ENCODE assay signal across 1 cellular context in the genomic region with DNA sequence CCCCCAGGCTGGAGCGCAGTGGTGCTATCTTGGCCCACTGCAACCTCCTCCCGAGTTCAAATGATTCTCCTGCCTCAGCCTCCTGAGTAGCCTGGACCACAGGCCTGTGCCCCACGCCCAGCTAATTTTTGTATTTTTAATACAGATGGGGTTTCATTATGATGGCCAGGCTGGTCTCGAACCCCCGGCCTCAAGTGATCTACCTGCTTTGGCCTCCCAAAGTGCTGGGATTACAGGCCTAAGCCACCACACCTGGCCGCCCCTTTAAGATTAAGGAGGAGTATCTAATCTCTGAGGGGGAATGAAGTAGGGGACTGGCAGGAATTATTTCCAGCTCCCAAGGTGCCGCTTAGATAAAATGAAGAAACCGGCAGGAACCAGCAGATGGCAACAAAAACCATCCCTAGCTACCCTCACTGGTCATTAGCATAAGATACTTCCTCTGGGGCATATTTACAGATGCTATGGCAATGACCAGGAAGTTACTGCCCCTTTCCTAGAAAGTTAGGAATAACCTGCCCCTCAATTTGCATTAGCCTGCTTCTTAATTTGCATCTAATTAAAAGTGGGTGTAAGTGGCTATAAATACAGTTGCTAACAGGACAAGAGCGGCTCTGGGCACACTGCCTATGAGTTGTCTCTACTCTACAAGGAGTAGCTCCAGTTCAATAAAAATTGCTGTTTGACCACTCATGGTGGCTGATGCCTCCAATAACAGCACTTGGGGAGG.
TF ChIP-seq lines count a peak whose summit lies in the region.

No MANE protein-coding gene starts in this region.

TF ChIP-seq in HepG2, 621 proteins besides CTCF, POLR2A, EP300 and RAD21 (continued from another document and continues in another):
- TF ChIP-seq, protein P1, sequence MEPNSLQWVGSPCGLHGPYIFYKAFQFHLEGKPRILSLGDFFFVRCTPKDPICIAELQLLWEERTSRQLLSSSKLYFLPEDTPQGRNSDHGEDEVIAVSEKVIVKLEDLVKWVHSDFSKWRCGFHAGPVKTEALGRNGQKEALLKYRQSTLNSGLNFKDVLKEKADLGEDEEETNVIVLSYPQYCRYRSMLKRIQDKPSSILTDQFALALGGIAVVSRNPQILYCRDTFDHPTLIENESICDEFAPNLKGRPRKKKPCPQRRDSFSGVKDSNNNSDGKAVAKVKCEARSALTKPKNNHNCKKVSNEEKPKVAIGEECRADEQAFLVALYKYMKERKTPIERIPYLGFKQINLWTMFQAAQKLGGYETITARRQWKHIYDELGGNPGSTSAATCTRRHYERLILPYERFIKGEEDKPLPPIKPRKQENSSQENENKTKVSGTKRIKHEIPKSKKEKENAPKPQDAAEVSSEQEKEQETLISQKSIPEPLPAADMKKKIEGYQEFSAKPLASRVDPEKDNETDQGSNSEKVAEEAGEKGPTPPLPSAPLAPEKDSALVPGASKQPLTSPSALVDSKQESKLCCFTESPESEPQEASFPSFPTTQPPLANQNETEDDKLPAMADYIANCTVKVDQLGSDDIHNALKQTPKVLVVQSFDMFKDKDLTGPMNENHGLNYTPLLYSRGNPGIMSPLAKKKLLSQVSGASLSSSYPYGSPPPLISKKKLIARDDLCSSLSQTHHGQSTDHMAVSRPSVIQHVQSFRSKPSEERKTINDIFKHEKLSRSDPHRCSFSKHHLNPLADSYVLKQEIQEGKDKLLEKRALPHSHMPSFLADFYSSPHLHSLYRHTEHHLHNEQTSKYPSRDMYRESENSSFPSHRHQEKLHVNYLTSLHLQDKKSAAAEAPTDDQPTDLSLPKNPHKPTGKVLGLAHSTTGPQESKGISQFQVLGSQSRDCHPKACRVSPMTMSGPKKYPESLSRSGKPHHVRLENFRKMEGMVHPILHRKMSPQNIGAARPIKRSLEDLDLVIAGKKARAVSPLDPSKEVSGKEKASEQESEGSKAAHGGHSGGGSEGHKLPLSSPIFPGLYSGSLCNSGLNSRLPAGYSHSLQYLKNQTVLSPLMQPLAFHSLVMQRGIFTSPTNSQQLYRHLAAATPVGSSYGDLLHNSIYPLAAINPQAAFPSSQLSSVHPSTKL (CRISPR knock-in tag; IDR thresholded peaks at IDR 0.05) = peak; percentile 12; the same call in 1 of the 2 replicates
- TF ChIP-seq ZSCAN29 (CRISPR knock-in tag; conservative IDR thresholded peaks at IDR 0.05) (no peak), ZNF577 (CRISPR knock-in tag; IDR thresholded peaks at IDR 0.05; ENCODE audit: borderline replicate concordance, low read depth) (no peak), HNRNPL (IDR thresholded peaks at IDR 0.05; ENCODE audit: low read depth, low read length) (no peak), FOXA1 (IDR thresholded peaks at IDR 0.05) (no peak), FOXA1 (CRISPR knock-in tag; IDR thresholded peaks at IDR 0.05) (peak; percentile 50; the same call in 1 of the 2 replicates), ZNF292 (CRISPR knock-in tag; IDR thresholded peaks at IDR 0.05; ENCODE audit: borderline replicate concordance, low read depth) (no peak), FOSL1 (CRISPR knock-in tag; IDR thresholded peaks at IDR 0.05; ENCODE audit: borderline replicate concordance) (no peak), ZNF496 (CRISPR knock-in tag; IDR thresholded peaks at IDR 0.05; ENCODE audit: insufficient replicate concordance) (no peak), ZNF720 (CRISPR knock-in tag; IDR thresholded peaks at IDR 0.05) (no peak), GPN1 (CRISPR knock-in tag; IDR thresholded peaks at IDR 0.05; ENCODE audit: borderline replicate concordance) (no peak), JARID2 (CRISPR knock-in tag; IDR thresholded peaks at IDR 0.05; ENCODE audit: insufficient replicate concordance) (no peak), RAD51 (IDR thresholded peaks at IDR 0.05; ENCODE audit: borderline replicate concordance) (no peak), XRCC5 (optimal IDR thresholded peaks at IDR 0.05; ENCODE audit: low read length) (peak; percentile 31), BCL6 (CRISPR knock-in tag; IDR thresholded peaks at IDR 0.05) (peak; percentile 98), YEATS2 (CRISPR knock-in tag; IDR thresholded peaks at IDR 0.05; ENCODE audit: borderline replicate concordance) (no peak), CREM (IDR thresholded peaks at IDR 0.05) (no peak), CREM (CRISPR knock-in tag; IDR thresholded peaks at IDR 0.05) (no peak), ZNF562 (CRISPR knock-in tag; IDR thresholded peaks at IDR 0.05; ENCODE audit: borderline replicate concordance) (no peak), NR2F6 (IDR thresholded peaks at IDR 0.05) (no peak), NR2F6 (CRISPR knock-in tag; IDR thresholded peaks at IDR 0.05) (0 out of 2 replicates have a peak, but pooled peaks have one; percentile 26), NCOR1 (IDR thresholded peaks at IDR 0.05; ENCODE audit: borderline replicate concordance, low read length) (no peak), KLF15 (CRISPR knock-in tag; IDR thresholded peaks at IDR 0.05; ENCODE audit: borderline replicate concordance) (no peak), RARA (CRISPR knock-in tag; IDR thresholded peaks at IDR 0.05) (peak; percentile 30; the same call in 1 of the 2 replicates), FLYWCH1 (CRISPR knock-in tag; IDR thresholded peaks at IDR 0.05) (no peak)
- TF ChIP-seq, protein P2, sequence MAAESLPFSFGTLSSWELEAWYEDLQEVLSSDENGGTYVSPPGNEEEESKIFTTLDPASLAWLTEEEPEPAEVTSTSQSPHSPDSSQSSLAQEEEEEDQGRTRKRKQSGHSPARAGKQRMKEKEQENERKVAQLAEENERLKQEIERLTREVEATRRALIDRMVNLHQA (CRISPR knock-in tag; IDR thresholded peaks at IDR 0.05) = no peak
- TF ChIP-seq, protein P3, sequence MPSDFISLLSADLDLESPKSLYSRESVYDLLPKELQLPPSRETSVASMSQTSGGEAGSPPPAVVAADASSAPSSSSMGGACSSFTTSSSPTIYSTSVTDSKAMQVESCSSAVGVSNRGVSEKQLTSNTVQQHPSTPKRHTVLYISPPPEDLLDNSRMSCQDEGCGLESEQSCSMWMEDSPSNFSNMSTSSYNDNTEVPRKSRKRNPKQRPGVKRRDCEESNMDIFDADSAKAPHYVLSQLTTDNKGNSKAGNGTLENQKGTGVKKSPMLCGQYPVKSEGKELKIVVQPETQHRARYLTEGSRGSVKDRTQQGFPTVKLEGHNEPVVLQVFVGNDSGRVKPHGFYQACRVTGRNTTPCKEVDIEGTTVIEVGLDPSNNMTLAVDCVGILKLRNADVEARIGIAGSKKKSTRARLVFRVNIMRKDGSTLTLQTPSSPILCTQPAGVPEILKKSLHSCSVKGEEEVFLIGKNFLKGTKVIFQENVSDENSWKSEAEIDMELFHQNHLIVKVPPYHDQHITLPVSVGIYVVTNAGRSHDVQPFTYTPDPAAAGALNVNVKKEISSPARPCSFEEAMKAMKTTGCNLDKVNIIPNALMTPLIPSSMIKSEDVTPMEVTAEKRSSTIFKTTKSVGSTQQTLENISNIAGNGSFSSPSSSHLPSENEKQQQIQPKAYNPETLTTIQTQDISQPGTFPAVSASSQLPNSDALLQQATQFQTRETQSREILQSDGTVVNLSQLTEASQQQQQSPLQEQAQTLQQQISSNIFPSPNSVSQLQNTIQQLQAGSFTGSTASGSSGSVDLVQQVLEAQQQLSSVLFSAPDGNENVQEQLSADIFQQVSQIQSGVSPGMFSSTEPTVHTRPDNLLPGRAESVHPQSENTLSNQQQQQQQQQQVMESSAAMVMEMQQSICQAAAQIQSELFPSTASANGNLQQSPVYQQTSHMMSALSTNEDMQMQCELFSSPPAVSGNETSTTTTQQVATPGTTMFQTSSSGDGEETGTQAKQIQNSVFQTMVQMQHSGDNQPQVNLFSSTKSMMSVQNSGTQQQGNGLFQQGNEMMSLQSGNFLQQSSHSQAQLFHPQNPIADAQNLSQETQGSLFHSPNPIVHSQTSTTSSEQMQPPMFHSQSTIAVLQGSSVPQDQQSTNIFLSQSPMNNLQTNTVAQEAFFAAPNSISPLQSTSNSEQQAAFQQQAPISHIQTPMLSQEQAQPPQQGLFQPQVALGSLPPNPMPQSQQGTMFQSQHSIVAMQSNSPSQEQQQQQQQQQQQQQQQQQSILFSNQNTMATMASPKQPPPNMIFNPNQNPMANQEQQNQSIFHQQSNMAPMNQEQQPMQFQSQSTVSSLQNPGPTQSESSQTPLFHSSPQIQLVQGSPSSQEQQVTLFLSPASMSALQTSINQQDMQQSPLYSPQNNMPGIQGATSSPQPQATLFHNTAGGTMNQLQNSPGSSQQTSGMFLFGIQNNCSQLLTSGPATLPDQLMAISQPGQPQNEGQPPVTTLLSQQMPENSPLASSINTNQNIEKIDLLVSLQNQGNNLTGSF (CRISPR knock-in tag; IDR thresholded peaks at IDR 0.05) = no peak
- TF ChIP-seq, protein P4, sequence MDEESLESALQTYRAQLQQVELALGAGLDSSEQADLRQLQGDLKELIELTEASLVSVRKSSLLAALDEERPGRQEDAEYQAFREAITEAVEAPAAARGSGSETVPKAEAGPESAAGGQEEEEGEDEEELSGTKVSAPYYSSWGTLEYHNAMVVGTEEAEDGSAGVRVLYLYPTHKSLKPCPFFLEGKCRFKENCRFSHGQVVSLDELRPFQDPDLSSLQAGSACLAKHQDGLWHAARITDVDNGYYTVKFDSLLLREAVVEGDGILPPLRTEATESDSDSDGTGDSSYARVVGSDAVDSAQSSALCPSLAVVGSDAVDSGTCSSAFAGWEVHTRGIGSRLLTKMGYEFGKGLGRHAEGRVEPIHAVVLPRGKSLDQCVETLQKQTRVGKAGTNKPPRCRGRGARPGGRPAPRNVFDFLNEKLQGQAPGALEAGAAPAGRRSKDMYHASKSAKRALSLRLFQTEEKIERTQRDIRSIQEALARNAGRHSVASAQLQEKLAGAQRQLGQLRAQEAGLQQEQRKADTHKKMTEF (CRISPR knock-in tag; IDR thresholded peaks at IDR 0.05) = no peak
- TF ChIP-seq, protein P5, sequence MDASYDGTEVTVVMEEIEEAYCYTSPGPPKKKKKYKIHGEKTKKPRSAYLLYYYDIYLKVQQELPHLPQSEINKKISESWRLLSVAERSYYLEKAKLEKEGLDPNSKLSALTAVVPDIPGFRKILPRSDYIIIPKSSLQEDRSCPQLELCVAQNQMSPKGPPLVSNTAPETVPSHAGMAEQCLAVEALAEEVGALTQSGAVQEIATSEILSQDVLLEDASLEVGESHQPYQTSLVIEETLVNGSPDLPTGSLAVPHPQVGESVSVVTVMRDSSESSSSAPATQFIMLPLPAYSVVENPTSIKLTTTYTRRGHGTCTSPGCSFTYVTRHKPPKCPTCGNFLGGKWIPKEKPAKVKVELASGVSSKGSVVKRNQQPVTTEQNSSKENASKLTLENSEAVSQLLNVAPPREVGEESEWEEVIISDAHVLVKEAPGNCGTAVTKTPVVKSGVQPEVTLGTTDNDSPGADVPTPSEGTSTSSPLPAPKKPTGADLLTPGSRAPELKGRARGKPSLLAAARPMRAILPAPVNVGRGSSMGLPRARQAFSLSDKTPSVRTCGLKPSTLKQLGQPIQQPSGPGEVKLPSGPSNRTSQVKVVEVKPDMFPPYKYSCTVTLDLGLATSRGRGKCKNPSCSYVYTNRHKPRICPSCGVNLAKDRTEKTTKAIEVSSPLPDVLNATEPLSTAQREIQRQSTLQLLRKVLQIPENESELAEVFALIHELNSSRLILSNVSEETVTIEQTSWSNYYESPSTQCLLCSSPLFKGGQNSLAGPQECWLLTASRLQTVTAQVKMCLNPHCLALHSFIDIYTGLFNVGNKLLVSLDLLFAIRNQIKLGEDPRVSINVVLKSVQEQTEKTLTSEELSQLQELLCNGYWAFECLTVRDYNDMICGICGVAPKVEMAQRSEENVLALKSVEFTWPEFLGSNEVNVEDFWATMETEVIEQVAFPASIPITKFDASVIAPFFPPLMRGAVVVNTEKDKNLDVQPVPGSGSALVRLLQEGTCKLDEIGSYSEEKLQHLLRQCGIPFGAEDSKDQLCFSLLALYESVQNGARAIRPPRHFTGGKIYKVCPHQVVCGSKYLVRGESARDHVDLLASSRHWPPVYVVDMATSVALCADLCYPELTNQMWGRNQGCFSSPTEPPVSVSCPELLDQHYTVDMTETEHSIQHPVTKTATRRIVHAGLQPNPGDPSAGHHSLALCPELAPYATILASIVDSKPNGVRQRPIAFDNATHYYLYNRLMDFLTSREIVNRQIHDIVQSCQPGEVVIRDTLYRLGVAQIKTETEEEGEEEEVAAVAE (CRISPR knock-in tag; IDR thresholded peaks at IDR 0.05; ENCODE audit: borderline replicate concordance) = no peak
- TF ChIP-seq, protein P6, sequence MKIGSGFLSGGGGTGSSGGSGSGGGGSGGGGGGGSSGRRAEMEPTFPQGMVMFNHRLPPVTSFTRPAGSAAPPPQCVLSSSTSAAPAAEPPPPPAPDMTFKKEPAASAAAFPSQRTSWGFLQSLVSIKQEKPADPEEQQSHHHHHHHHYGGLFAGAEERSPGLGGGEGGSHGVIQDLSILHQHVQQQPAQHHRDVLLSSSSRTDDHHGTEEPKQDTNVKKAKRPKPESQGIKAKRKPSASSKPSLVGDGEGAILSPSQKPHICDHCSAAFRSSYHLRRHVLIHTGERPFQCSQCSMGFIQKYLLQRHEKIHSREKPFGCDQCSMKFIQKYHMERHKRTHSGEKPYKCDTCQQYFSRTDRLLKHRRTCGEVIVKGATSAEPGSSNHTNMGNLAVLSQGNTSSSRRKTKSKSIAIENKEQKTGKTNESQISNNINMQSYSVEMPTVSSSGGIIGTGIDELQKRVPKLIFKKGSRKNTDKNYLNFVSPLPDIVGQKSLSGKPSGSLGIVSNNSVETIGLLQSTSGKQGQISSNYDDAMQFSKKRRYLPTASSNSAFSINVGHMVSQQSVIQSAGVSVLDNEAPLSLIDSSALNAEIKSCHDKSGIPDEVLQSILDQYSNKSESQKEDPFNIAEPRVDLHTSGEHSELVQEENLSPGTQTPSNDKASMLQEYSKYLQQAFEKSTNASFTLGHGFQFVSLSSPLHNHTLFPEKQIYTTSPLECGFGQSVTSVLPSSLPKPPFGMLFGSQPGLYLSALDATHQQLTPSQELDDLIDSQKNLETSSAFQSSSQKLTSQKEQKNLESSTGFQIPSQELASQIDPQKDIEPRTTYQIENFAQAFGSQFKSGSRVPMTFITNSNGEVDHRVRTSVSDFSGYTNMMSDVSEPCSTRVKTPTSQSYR (CRISPR knock-in tag; IDR thresholded peaks at IDR 0.05; ENCODE audit: borderline replicate concordance) = no peak
- TF ChIP-seq, protein P7, sequence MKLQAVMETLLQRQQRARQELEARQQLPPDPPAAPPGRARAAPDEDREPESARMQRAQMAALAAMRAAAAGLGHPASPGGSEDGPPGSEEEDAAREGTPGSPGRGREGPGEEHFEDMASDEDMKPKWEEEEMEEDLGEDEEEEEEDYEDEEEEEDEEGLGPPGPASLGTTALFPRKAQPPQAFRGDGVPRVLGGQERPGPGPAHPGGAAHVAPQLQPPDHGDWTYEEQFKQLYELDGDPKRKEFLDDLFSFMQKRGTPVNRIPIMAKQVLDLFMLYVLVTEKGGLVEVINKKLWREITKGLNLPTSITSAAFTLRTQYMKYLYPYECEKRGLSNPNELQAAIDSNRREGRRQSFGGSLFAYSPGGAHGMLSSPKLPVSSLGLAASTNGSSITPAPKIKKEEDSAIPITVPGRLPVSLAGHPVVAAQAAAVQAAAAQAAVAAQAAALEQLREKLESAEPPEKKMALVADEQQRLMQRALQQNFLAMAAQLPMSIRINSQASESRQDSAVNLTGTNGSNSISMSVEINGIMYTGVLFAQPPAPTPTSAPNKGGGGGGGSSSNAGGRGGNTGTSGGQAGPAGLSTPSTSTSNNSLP (IDR thresholded peaks at IDR 0.05; ENCODE audit: low read depth, low read length) = 0 out of 2 replicates have a peak, but pooled peaks have one; percentile 10
